ENCODE assay signal across 11 cellular contexts in genomic region chr19:39144487-39145071, GRCh38. TPM values are rescaled to one million over a fixed set of nuclear protein-coding genes. Genes with fewer than 3 reads are reported as not detected.
DNase-seq lines count a peak whose midpoint lies in the region; ATAC-seq and TF ChIP-seq lines count a peak whose summit lies in the region.
"Had no signal": no experiment of that assay in that cellular context is flagged by ENCODE, and none has a peak within 500 bp of the region (broad histone marks: within the 10 kb centered on the region; RNA-seq: fewer than 3 reads in every experiment).

No MANE protein-coding gene starts in this region.

- no peaks in the 10 kb centered on the region for H3K9me3 ChIP-seq in lower lobe of right lung
- no peaks in the 10 kb centered on the region for H3K9me3 ChIP-seq in testis

- H3K27me3 Mint-ChIP-seq in effector memory CD8-positive, alpha-beta T cell = no peaks in the 10 kb centered on the region

- TF ChIP-seq CTCF in lower lobe of right lung (IDR thresholded peaks at IDR 0.05) (no peak), testis (IDR thresholded peaks at IDR 0.05) (no peak)

- TF ChIP-seq POLR2A in testis (IDR thresholded peaks at IDR 0.05) = no peak

- peaks cover 8% of the 10 kb centered on the region for H3K36me3 ChIP-seq in lower lobe of right lung
- H3K36me3 ChIP-seq in testis (ENCODE audit: low read depth, missing control alignments) = no peaks in the 10 kb centered on the region

- 29 to 41% methylated on average over 6 of the region's 6 CpGs for WGBS in testis, 2 donors

- H3K4me1 ChIP-seq in lower lobe of right lung (peaks cover 59% of the 10 kb centered on the region), testis (peaks cover 38% of the 10 kb centered on the region)

- ATAC-seq in effector memory CD8-positive, alpha-beta T cell (replicated peaks) = no peak
- ATAC-seq in lower lobe of right lung (peak; percentile 71 to 75), GM21825 (IDR thresholded peaks at IDR 0.05; ENCODE audit: unreplicated experiment) (no peak), HG03469 (IDR thresholded peaks at IDR 0.05; ENCODE audit: unreplicated experiment) (no peak)

- DNase-seq in NCI-H526 (lab: John Stamatoyannopoulos, UW) = peak; percentile 90 to 94
- DNase-seq in effector memory CD8-positive, alpha-beta T cell = no peak
- no peak for DNase-seq in lower lobe of right lung
- DNase-seq in testis = no peak
- DNase-seq in GM03348 (ENCODE audit: low spot score) = no peak
- DNase-seq in stimulated activated CD4-positive, alpha-beta T cell treated with anti-CD3 and anti-CD28 coated beads, Interleukin-1b, Interleukin-23, amount 100 ng/mL, for 48 hours = no peak
- DNase-seq: NCI-H446; stimulated activated CD4-positive, alpha-beta T cell treated with anti-CD3 and anti-CD28 coated beads, Interleukin-4, amount 100 ng/mL, for 1 hour; WERI-Rb-1 had no signal

- H3K27ac Mint-ChIP-seq in effector memory CD8-positive, alpha-beta T cell = peak overlapping the region; percentile 7 to 68

- H3K4me3 Mint-ChIP-seq in effector memory CD8-positive, alpha-beta T cell = no peak overlapping the region

- peaks cover 28 to 30% of the 10 kb centered on the region in 2 donors for H3K4me1 Mint-ChIP-seq in effector memory CD8-positive, alpha-beta T cell (ENCODE audit: low read depth in 2 of 2)

- H3K4me3 ChIP-seq in lower lobe of right lung = peak overlapping the region; percentile 27
- no peak overlapping the region for H3K4me3 ChIP-seq in testis

- peak overlapping the region; percentile 73 for H3K27ac ChIP-seq in lower lobe of right lung
- H3K27ac ChIP-seq in testis = peak overlapping the region; percentile 50 to 55
- H3K27ac ChIP-seq: WERI-Rb-1 had no signal

- H3K36me3 Mint-ChIP-seq in effector memory CD8-positive, alpha-beta T cell (ENCODE audit: insufficient read depth) = peaks cover 6% of the 10 kb centered on the region

- intact Hi-C loops in lower lobe of right lung (cut with DNase I) = no loop called here
- intact Hi-C loops in testis (cut with DNase I; ENCODE audit: low total_unique reads) = no loop called here

- no peaks in the 10 kb centered on the region for H3K27me3 ChIP-seq in lower lobe of right lung (ENCODE audit: low read depth)
- no peaks in the 10 kb centered on the region for H3K27me3 ChIP-seq in testis

- H3K9me3 Mint-ChIP-seq in effector memory CD8-positive, alpha-beta T cell = no peaks in the 10 kb centered on the region

RNA-seq across cellular contexts. Expression of gene PAK4, which starts 19.0 kb away (rescaled TPM):
- total RNA-seq in lower lobe of right lung (73.0 TPM), testis (10 to 100 TPM; 84.3 to 88.3 TPM)
- polyA plus RNA-seq in testis (ENCODE audit: insufficient read depth, low read depth, low replicate concordance) = 61.0 TPM

RNA-seq across cellular contexts. Expression of gene NCCRP1, which starts 52.2 kb away (rescaled TPM):
- total RNA-seq in lower lobe of right lung (0.86 TPM), testis (1 to 10 TPM; 1.1 to 1.3 TPM)
- polyA plus RNA-seq in testis (ENCODE audit: insufficient read depth, low read depth, low replicate concordance) = 0.73 TPM

RNA-seq across cellular contexts. Expression of gene SYCN, which starts 59.5 kb away (rescaled TPM):
- total RNA-seq in lower lobe of right lung (not detected), testis (100 to 1,000 TPM in 1 of 2 donors, 10 to 100 TPM in 1; 98.0 to 192 TPM)
- 36.5 TPM for polyA plus RNA-seq in testis (ENCODE audit: insufficient read depth, low read depth, low replicate concordance)

Comparison
In these comparisons a context has a peak if more than half of its experiments do, and no peak if none do; other contexts are left out.
1. DNase-seq: peak in NCI-H526 (2 of 2); none in effector memory CD8-positive, alpha-beta T cell (0 of 3), lower lobe of right lung (single experiment), testis (single experiment), GM03348 (single experiment) and stimulated activated CD4-positive, alpha-beta T cell treated with anti-CD3 and anti-CD28 coated beads, Interleukin-1b, Interleukin-23, amount 100 ng/mL, for 48 hours (single experiment).
2. ATAC-seq: peak in lower lobe of right lung (2 of 2); none in effector memory CD8-positive, alpha-beta T cell (single experiment), GM21825 (single experiment) and HG03469 (single experiment).
3. RNA of gene SYCN, which starts 59.5 kb away (total RNA-seq): 98.0 to 192 TPM in testis; not detected in lower lobe of right lung (single experiment); every median in the first group is over 10 times any median in the second.